Comparison of ENCODE assay signal across 1 cellular context in genomic region chr12:14167005-14167628, GRCh38.
TF ChIP-seq lines count a peak whose summit lies in the region.

No MANE protein-coding gene starts in this region.

TF ChIP-seq in HCT116, 20 proteins besides CTCF, POLR2A, EP300 and RAD21 (continued from another document):
- TF ChIP-seq REST (IDR thresholded peaks at IDR 0.05; ENCODE audit: low read depth) = no peak
- no peak for TF ChIP-seq SP1 (IDR thresholded peaks at IDR 0.05; ENCODE audit: low read depth)
- no peak for TF ChIP-seq TCF7L2 (IDR thresholded peaks at IDR 0.05; ENCODE audit: borderline replicate concordance, extremely low read depth, insufficient read depth, insufficient read length)
